Comparison of ENCODE assay signal across 11 cellular contexts in genomic region chr12:93740721-93741120, GRCh38.
DNase-seq lines count a peak whose midpoint lies in the region; ATAC-seq and TF ChIP-seq lines count a peak whose summit lies in the region.
"Had no signal": no experiment of that assay in that cellular context is flagged by ENCODE, and none has a peak within 500 bp of the region (broad histone marks: within the 10 kb centered on the region; RNA-seq: fewer than 3 reads in every experiment).

No MANE protein-coding gene starts in this region.

- H3K4me1 ChIP-seq in ES-I3 (ENCODE audit: insufficient read depth, low read length) (peaks cover 25% of the 10 kb centered on the region), psoas muscle (peaks cover 19% of the 10 kb centered on the region)

- H3K36me3 ChIP-seq in ES-I3 (ENCODE audit: insufficient read depth, low read length), result no peaks in the 10 kb centered on the region
- no peaks in the 10 kb centered on the region for H3K36me3 ChIP-seq in psoas muscle (ENCODE audit: insufficient read depth in 1 of 2, low read depth in 1 of 2)
- H3K36me3 ChIP-seq: pancreas had no signal

- ATAC-seq in psoas muscle, result no peak
- ATAC-seq in HG03175 (IDR thresholded peaks at IDR 0.05; ENCODE audit: unreplicated experiment), result no peak
- ATAC-seq in GM21576 (IDR thresholded peaks at IDR 0.05; ENCODE audit: unreplicated experiment), result no peak

- intact Hi-C loops in psoas muscle (cut with DNase I), result loop anchor here (1.0 to 10.0 kb wide), 5 partner anchors 58 to 236 kb away; partner anchors contain the start of gene SOCS2 (in 2 of the 2)

- peak overlapping the region; percentile 75 for H3K27ac ChIP-seq in psoas muscle

- no peaks in the 10 kb centered on the region for H3K27me3 ChIP-seq in psoas muscle (ENCODE audit: insufficient read depth in 3 of 3, low read length in 2 of 3)
- H3K27me3 ChIP-seq: dorsolateral prefrontal cortex, pancreas had no signal

- peak; percentile 42 for DNase-seq in NCI-H69 (lab: John Stamatoyannopoulos, UW)
- peak; percentile 30 for DNase-seq in epithelial cell of proximal tubule (ENCODE audit: low read depth)
- DNase-seq in psoas muscle, result no peak
- no peak for DNase-seq in ureter (ENCODE audit: low spot score)
- no peak for DNase-seq in globus pallidus (ENCODE audit: low spot score)
- DNase-seq: dorsolateral prefrontal cortex, GOT3, pancreas had no signal

- TF ChIP-seq CTCF in epithelial cell of proximal tubule (conservative IDR thresholded peaks at IDR 0.05; ENCODE audit: low read depth, low read length), result no peak
- TF ChIP-seq CTCF in psoas muscle (IDR thresholded peaks at IDR 0.05), result no peak

- H3K4me3 ChIP-seq in epithelial cell of proximal tubule (ENCODE audit: low read depth, low read length), result peak overlapping the region; percentile 72
- peak overlapping the region; percentile 81 for H3K4me3 ChIP-seq in psoas muscle

- H3K9me3 ChIP-seq in ES-I3 (ENCODE audit: control insufficient read depth, insufficient read depth, low read length) (no peaks in the 10 kb centered on the region), psoas muscle (no peaks in the 10 kb centered on the region)
- H3K9me3 ChIP-seq: pancreas had no signal

- 31 to 52% (median 34%) methylated on average over 3 of the region's 3 CpGs for WGBS in psoas muscle, 3 donors

- peak overlapping the region; percentile 40; the same call in 1 of the 2 replicates for H3K9ac ChIP-seq in ES-I3 (ENCODE audit: low read depth, low read length)

Comparison
In these comparisons a context has a peak if more than half of its experiments do, and no peak if none do; other contexts are left out.
1. DNase-seq: peak in NCI-H69 (single experiment) and epithelial cell of proximal tubule (single experiment); none in psoas muscle (0 of 2), ureter (single experiment) and globus pallidus (single experiment).